In genomic region chr2:37380787-37381186, GRCh38 we compare ENCODE assay signal across 9 cellular contexts. TPM values are rescaled to one million over a fixed set of nuclear protein-coding genes. Genes with fewer than 3 reads are reported as not detected.
DNase-seq lines count a peak whose midpoint lies in the region; ATAC-seq, FAIRE-seq and TF ChIP-seq lines count a peak whose summit lies in the region.
"Not testable (repeated sequence)": the region's sequence is repeated elsewhere in the genome, so short reads cannot be mapped to it uniquely, and the experiment has no call there.
"Had no signal": no experiment of that assay in that cellular context is flagged by ENCODE, and none has a peak within 500 bp of the region (broad histone marks: within the 10 kb centered on the region; RNA-seq: fewer than 3 reads in every experiment).

No MANE protein-coding gene starts in this region.

- H3K4me2 ChIP-seq in BLaER1 (peak overlapping the region; percentile 74; the same call in 1 of the 2 replicates), DOHH2 (ENCODE audit: low read length) (peak overlapping the region; percentile 47), GM23338 (0 out of 2 replicates have a peak overlapping the region, but pooled peaks have one; percentile 6), KMS-11 (0 out of 2 replicates have a peak overlapping the region, but pooled peaks have one; percentile 3), OCI-LY7 (ENCODE audit: low read length) (peak overlapping the region; percentile 51)
- H3K4me2 ChIP-seq in K562 (ENCODE audit: insufficient read depth, low read length); mesendoderm (ENCODE audit: low read length): not testable (repeated sequence)

- POLR2A ChIA-PET in OCI-LY7 (lab: Charles Lee): interaction anchor here (0.9 to 9.5 kb wide), 8 partner anchors 8 to 61 kb away, joined by 3 to 209 read pairs (median 86); partner anchors contain the start of gene PRKD3
- POLR2A ChIA-PET in K562 (lab: Yijun Ruan, JAX): interaction anchor here (0.6 kb wide), 1 partner anchor 731 kb away, joined by 3 read pairs; no protein-coding TSS in a partner anchor

- FAIRE-seq in K562 (lab: Jason Lieb, UNC): not testable (repeated sequence)

- H2AK5ac ChIP-seq in mesendoderm (ENCODE audit: low read length): not testable (repeated sequence)

- in situ Hi-C loops in K562 (cut with MboI): not testable (repeated sequence)

- DNase-seq in GM23338 (ENCODE audit: low spot score); K562 (ENCODE audit: extremely low read depth in 1 of 4, low spot score in 3 of 4); mesendoderm: not testable (repeated sequence)
- DNase-seq in OCI-LY7 (ENCODE audit: low spot score): peak; percentile 61
- DNase-seq in activated CD4-positive, alpha-beta T cell treated with anti-CD3 and anti-CD28 coated beads, Interleukin-2, amount 10 ng/mL, durations not matched to agents 24 days and 14 days: peak; percentile 23

- H3K9me3 ChIP-seq in BLaER1; DOHH2 (ENCODE audit: control insufficient read depth, insufficient read depth, low read length); OCI-LY7 (ENCODE audit: low read length); K562 (replicated peaks; ENCODE audit: control insufficient read depth, insufficient read depth, low read depth, low read length): not testable (repeated sequence)

- intact Hi-C loops in OCI-LY7 (cut with micrococcal nuclease; ENCODE audit: unreplicated experiment); activated CD4-positive, alpha-beta T cell treated with anti-CD3 and anti-CD28 coated beads, Interleukin-2, amount 10 ng/mL, durations not matched to agents 24 days and 14 days (cut with micrococcal nuclease): not testable (repeated sequence)
- intact Hi-C loops in K562 (cut with micrococcal nuclease): loop anchor here (5.0 kb wide), 1 partner anchor 203 kb away; no protein-coding TSS in a partner anchor

- not testable (repeated sequence) for H4K20me1 ChIP-seq in BLaER1; DOHH2 (ENCODE audit: control insufficient read depth, insufficient read depth, low read depth, low read length); GM23338 (replicated peaks; ENCODE audit: insufficient read depth); KMS-11 (ENCODE audit: insufficient read depth); OCI-LY7 (ENCODE audit: insufficient read depth, low read length); K562 (replicated peaks; ENCODE audit: control insufficient read depth, insufficient read depth, low read length)

- H3K4me3 Mint-ChIP-seq in GM23338; activated CD4-positive, alpha-beta T cell treated with anti-CD3 and anti-CD28 coated beads, Interleukin-2, amount 10 ng/mL, durations not matched to agents 24 days and 14 days: not testable (repeated sequence)

- H2BK120ac ChIP-seq in mesendoderm (ENCODE audit: low read depth, low read length): not testable (repeated sequence)

- peak overlapping the region; percentile 80 for H3K56ac ChIP-seq in mesendoderm (ENCODE audit: low read length)

- H3K4me1 Mint-ChIP-seq in GM23338: not testable (repeated sequence)
- H3K4me1 Mint-ChIP-seq in activated CD4-positive, alpha-beta T cell treated with anti-CD3 and anti-CD28 coated beads, Interleukin-2, amount 10 ng/mL, durations not matched to agents 24 days and 14 days: peaks cover 23% of the 10 kb centered on the region

- H3K23ac ChIP-seq in mesendoderm (ENCODE audit: low read length): not testable (repeated sequence)

- H4K5ac ChIP-seq in mesendoderm (ENCODE audit: low read length): not testable (repeated sequence)

- not testable (repeated sequence) for H2BK15ac ChIP-seq in mesendoderm (replicated peaks; ENCODE audit: low read depth)

- not testable (repeated sequence) for H3K18ac ChIP-seq in mesendoderm (ENCODE audit: low read length)

- H3K9me2 ChIP-seq in DOHH2 (replicated peaks; ENCODE audit: control insufficient read depth, low read length); OCI-LY7 (ENCODE audit: insufficient read depth, low read length): not testable (repeated sequence)
- peaks cover 18% of the 10 kb centered on the region for H3K9me2 ChIP-seq in GM23338 (ENCODE audit: insufficient read depth)

- H3K27ac Mint-ChIP-seq in GM23338; activated CD4-positive, alpha-beta T cell treated with anti-CD3 and anti-CD28 coated beads, Interleukin-2, amount 10 ng/mL, durations not matched to agents 24 days and 14 days: not testable (repeated sequence)

- H2BK5ac ChIP-seq in mesendoderm (ENCODE audit: low read length): peak overlapping the region; percentile 88

- H3K4ac ChIP-seq in mesendoderm (ENCODE audit: low read depth, low read length): not testable (repeated sequence)

- not testable (repeated sequence) for H3F3A ChIP-seq in DOHH2 (ENCODE audit: control insufficient read depth, insufficient read depth); GM23338 (replicated peaks; ENCODE audit: low read depth)

- H3K27me3 ChIP-seq in BLaER1; DOHH2 (ENCODE audit: control insufficient read depth, low read length); GM23338 (ENCODE audit: insufficient read depth); KMS-11 (ENCODE audit: insufficient read depth, low read depth); mesendoderm (ENCODE audit: insufficient read depth, low read length, poor library complexity): not testable (repeated sequence)
- H3K27me3 ChIP-seq in K562 (ENCODE audit: control insufficient read depth in 2 of 2, insufficient read depth in 2 of 2, low read length in 2 of 2): peaks cover 6 to 23% of the 10 kb centered on the region in 2 experiments; a peak in 3 of 5 replicates

- TF ChIP-seq CTCF in DOHH2 (IDR thresholded peaks at IDR 0.05; ENCODE audit: low read depth, low read length, poor library complexity, severe bottlenecking); GM23338 (conservative IDR thresholded peaks at IDR 0.05; ENCODE audit: low read depth in 2 of 2); KMS-11 (conservative IDR thresholded peaks at IDR 0.05; ENCODE audit: low read depth, low read length); OCI-LY7 (conservative IDR thresholded peaks at IDR 0.05; ENCODE audit: low read length); K562 (IDR thresholded peaks at IDR 0.05 in 2 of 3, conservative IDR thresholded peaks at IDR 0.05 in 1 of 3; ENCODE audit: insufficient read depth in 2 of 3, low read depth in 1 of 3, low read length in 3 of 3): not testable (repeated sequence)

- not testable (repeated sequence) for H4K8ac ChIP-seq in mesendoderm (ENCODE audit: low read depth, low read length)

- H3K4me1 ChIP-seq in BLaER1 (peaks cover 46% of the 10 kb centered on the region), DOHH2 (ENCODE audit: control insufficient read depth, low read length) (peaks cover 48% of the 10 kb centered on the region), KMS-11 (ENCODE audit: low read depth, poor library complexity, severe bottlenecking) (peaks cover 49% of the 10 kb centered on the region), OCI-LY7 (ENCODE audit: insufficient read depth, low read length, poor library complexity, severe bottlenecking) (peaks cover 69% of the 10 kb centered on the region), mesendoderm (ENCODE audit: control insufficient read depth, low read depth, low read length) (peaks cover 14% of the 10 kb centered on the region)
- H3K4me1 ChIP-seq in GM23338 (ENCODE audit: insufficient read depth); K562 (replicated peaks in 1 of 2; ENCODE audit: control insufficient read depth in 2 of 2, insufficient read depth in 2 of 2, low read length in 2 of 2): not testable (repeated sequence)

- H3K27ac ChIP-seq in BLaER1; DOHH2 (ENCODE audit: low read depth, low read length); GM23338 (ENCODE audit: low read depth); KMS-11; K562 (ENCODE audit: extremely low read depth, low read depth, low read length): not testable (repeated sequence)
- peak overlapping the region; percentile 98 for H3K27ac ChIP-seq in OCI-LY7 (ENCODE audit: low read depth, low read length, poor library complexity, severe bottlenecking)
- H3K27ac ChIP-seq in mesendoderm (ENCODE audit: low read depth, low read length): peak overlapping the region; percentile 62

- not testable (repeated sequence) for H3K36me3 Mint-ChIP-seq in GM23338 (ENCODE audit: low read depth); activated CD4-positive, alpha-beta T cell treated with anti-CD3 and anti-CD28 coated beads, Interleukin-2, amount 10 ng/mL, durations not matched to agents 24 days and 14 days (ENCODE audit: low read depth)

- H3K27me3 Mint-ChIP-seq in GM23338 (ENCODE audit: insufficient read depth, low read depth, poor library complexity): not testable (repeated sequence)
- peaks cover 21% of the 10 kb centered on the region for H3K27me3 Mint-ChIP-seq in activated CD4-positive, alpha-beta T cell treated with anti-CD3 and anti-CD28 coated beads, Interleukin-2, amount 10 ng/mL, durations not matched to agents 24 days and 14 days

- not testable (repeated sequence) for TF ChIP-seq RAD21 in K562 (CRISPR knock-in tag; conservative IDR thresholded peaks at IDR 0.05 in 1 of 2, IDR thresholded peaks at IDR 0.05 in 1 of 2)

- not testable (repeated sequence) for TF ChIP-seq POLR2A in K562 (conservative IDR thresholded peaks at IDR 0.05)

- H3K79me1 ChIP-seq in mesendoderm (ENCODE audit: low read length): not testable (repeated sequence)

- 46% methylated on average over 4 of the region's 4 CpGs for WGBS in K562 (ENCODE audit: insufficient coverage, low coverage, missing lambda C conversion rate)
- WGBS in mesendoderm (ENCODE audit: extremely low coverage, insufficient coverage, low lambda C conversion rate): no CpG with 5 or more reads among the region's 4 CpGs

- H3K4me3 ChIP-seq in BLaER1; GM23338; KMS-11 (IDR thresholded peaks at IDR 0.05; ENCODE audit: insufficient read depth, low read depth, low read length); OCI-LY7 (ENCODE audit: low read depth, low read length, poor library complexity, severe bottlenecking); K562; mesendoderm (ENCODE audit: low read length): not testable (repeated sequence)
- H3K4me3 ChIP-seq in DOHH2 (ENCODE audit: low read length): 0 out of 2 replicates have a peak overlapping the region, but pooled peaks have one; percentile 22

- not testable (repeated sequence) for H2AFZ ChIP-seq in GM23338; KMS-11 (ENCODE audit: low read depth); K562 (ENCODE audit: low read depth, low read length)
- H2AFZ ChIP-seq in OCI-LY7 (ENCODE audit: low read length): peak overlapping the region; percentile 24; the same call in 1 of the 2 replicates

- not testable (repeated sequence) for H3K9ac ChIP-seq in BLaER1; KMS-11; K562 (ENCODE audit: insufficient read depth in 1 of 2, low read depth in 2 of 2, low read length in 2 of 2)
- peak overlapping the region; percentile 37 for H3K9ac ChIP-seq in mesendoderm (ENCODE audit: low read length)

- not testable (repeated sequence) for H3K9me1 ChIP-seq in K562 (ENCODE audit: control insufficient read depth, insufficient read depth, low read length)

- TF ChIP-seq EP300 in K562 (IDR thresholded peaks at IDR 0.05; ENCODE audit: low read length): not testable (repeated sequence)

- not testable (repeated sequence) for H3K9me3 Mint-ChIP-seq in GM23338; activated CD4-positive, alpha-beta T cell treated with anti-CD3 and anti-CD28 coated beads, Interleukin-2, amount 10 ng/mL, durations not matched to agents 24 days and 14 days

- CTCF ChIA-PET in OCI-LY7 (lab: Charles Lee; ENCODE audit: unreplicated experiment); K562 (lab: Yijun Ruan, JAX; ENCODE audit: low intra/inter-chr PET ratio): not testable (repeated sequence)

- H3K36me3 ChIP-seq in BLaER1; DOHH2 (ENCODE audit: control insufficient read depth, low read length); GM23338 (ENCODE audit: insufficient read depth); KMS-11 (ENCODE audit: insufficient read depth); OCI-LY7 (ENCODE audit: insufficient read depth, low read length); K562 (ENCODE audit: control insufficient read depth, insufficient read depth, low read length); mesendoderm (ENCODE audit: control insufficient read depth, insufficient read depth, low read length): not testable (repeated sequence)

- not testable (repeated sequence) for BruUV-seq in OCI-LY7 (replicated peaks; lab: Mats Ljungman, UMichigan); K562 (replicated peaks; lab: Mats Ljungman, UMichigan)

- ATAC-seq in GM23338, K562: not testable (repeated sequence)

- not testable (repeated sequence) for H3K79me2 ChIP-seq in DOHH2 (ENCODE audit: control insufficient read depth, low read length); GM23338 (replicated peaks; ENCODE audit: insufficient read depth); OCI-LY7 (ENCODE audit: insufficient read depth, low read depth, low read length); K562 (ENCODE audit: control insufficient read depth, insufficient read depth, low read length); mesendoderm (ENCODE audit: control insufficient read depth, insufficient read depth, low read length)
- H3K79me2 ChIP-seq in KMS-11 (ENCODE audit: insufficient read depth, low read depth): peaks cover 17% of the 10 kb centered on the region; the same call in 1 of the 2 replicates

RNA-seq across cellular contexts. Expression of gene QPCT, which starts 36.4 kb away (rescaled TPM):
- 13.2 and 16.5 TPM in 2 replicates for total RNA-seq in GM23338 (2014; rRNA removed; shearing (Covaris generic))
- polyA plus RNA-seq in GM23338 (2016; fragmentation: Nextera tagmentation; extraction: Ambion mirVana) (12.1 and 13.2 TPM in 2 replicates), K562 (2011; rRNA removed) (0.07 TPM in 1 of 2 replicates, not detected in the other), K562 (2014; fragmentation: Illumina TruSeq; extraction: Trizol) (not detected in 2 replicates), K562 (2014; fragmentation: Nextera tagmentation; extraction: Ambion mirVana) (not detected), K562 (2014; rRNA removed) (not detected in 2 replicates)
- total RNA-seq in OCI-LY7 (2014; rRNA removed; shearing (Covaris generic)): 3.5 and 8.2 TPM in 2 replicates
- total RNA-seq in OCI-LY7 (2022) (42.9 and 52.6 TPM in 2 replicates), K562 (2014; rRNA removed) (not detected in 2 replicates), K562 (2014; rRNA removed; fragmentation: Illumina TruSeq; extraction: Trizol) (not detected in 2 replicates), K562 (2015; rRNA removed; fragmentation: Illumina TruSeq; extraction: Trizol) (not detected in 2 replicates), K562 (2021) (not detected in 2 replicates)
- total RNA-seq in activated CD4-positive, alpha-beta T cell treated with anti-CD3 and anti-CD28 coated beads, Interleukin-2, amount 10 ng/mL, durations not matched to agents 24 days and 14 days: 2.0 and 2.1 TPM in 2 replicates
- not detected in 2 replicates for total RNA-seq in K562 (2011; cell fraction: chromatin; rRNA removed; ENCODE audit: low replicate concordance)
- total RNA-seq in K562 (2011; cell fraction: nucleolus; rRNA removed): not detected in 2 replicates
- total RNA-seq in K562 (2011; cell fraction: nucleoplasm; rRNA removed): not detected in 2 replicates
- polyA plus RNA-seq in K562 (2011; cell fraction: cytosol; rRNA removed): not detected in 2 replicates
- polyA plus RNA-seq in K562 (2011; cell fraction: nucleus; rRNA removed): not detected in 2 replicates
- not detected in 2 replicates for polyA plus RNA-seq in K562 (2012)
- polyA minus RNA-seq in K562 (2011; rRNA and poly(A)+ RNA removed): not detected in 2 replicates
- not detected in 2 replicates for polyA minus RNA-seq in K562 (2011; cell fraction: cytosol; rRNA and poly(A)+ RNA removed)
- not detected in 2 replicates for polyA minus RNA-seq in K562 (2011; cell fraction: nucleus; rRNA and poly(A)+ RNA removed)
- polyA plus RNA-seq in mesendoderm (2013, experiment 1 of 2): 26.1 TPM
- 24.8 TPM for polyA plus RNA-seq in mesendoderm (2013, experiment 2 of 2)
- total RNA-seq: G401 had no signal

RNA-seq across cellular contexts. Expression of gene PRKD3, which starts 56.2 kb away (rescaled TPM):
- total RNA-seq in GM23338 (2014; rRNA removed; shearing (Covaris generic)): 50.9 and 77.0 TPM in 2 replicates
- polyA plus RNA-seq in GM23338 (2016; fragmentation: Nextera tagmentation; extraction: Ambion mirVana): 58.9 and 59.7 TPM in 2 replicates
- 63.2 and 74.3 TPM in 2 replicates for total RNA-seq in OCI-LY7 (2014; rRNA removed; shearing (Covaris generic))
- 174 and 185 TPM in 2 replicates for total RNA-seq in OCI-LY7 (2022)
- 20.2 and 21.9 TPM in 2 replicates for total RNA-seq in activated CD4-positive, alpha-beta T cell treated with anti-CD3 and anti-CD28 coated beads, Interleukin-2, amount 10 ng/mL, durations not matched to agents 24 days and 14 days
- total RNA-seq in K562 (2011; cell fraction: chromatin; rRNA removed; ENCODE audit: low replicate concordance): 20.4 and 71.3 TPM in 2 replicates
- total RNA-seq in K562 (2011; cell fraction: nucleolus; rRNA removed): 13.6 and 13.8 TPM in 2 replicates
- 23.4 and 43.7 TPM in 2 replicates for total RNA-seq in K562 (2011; cell fraction: nucleoplasm; rRNA removed)
- total RNA-seq in K562 (2014; rRNA removed): 14.1 and 14.2 TPM in 2 replicates
- total RNA-seq in K562 (2014; rRNA removed; fragmentation: Illumina TruSeq; extraction: Trizol): 24.3 and 24.5 TPM in 2 replicates
- 19.9 and 22.7 TPM in 2 replicates for total RNA-seq in K562 (2015; rRNA removed; fragmentation: Illumina TruSeq; extraction: Trizol)
- total RNA-seq in K562 (2021): 17.7 and 20.7 TPM in 2 replicates
- polyA plus RNA-seq in K562 (2011; rRNA removed): 19.7 and 26.7 TPM in 2 replicates
- polyA plus RNA-seq in K562 (2011; cell fraction: cytosol; rRNA removed): 7.1 and 12.9 TPM in 2 replicates
- 15.5 and 17.0 TPM in 2 replicates for polyA plus RNA-seq in K562 (2011; cell fraction: nucleus; rRNA removed)
- polyA plus RNA-seq in K562 (2012): 11.4 and 11.5 TPM in 2 replicates
- 16.7 and 17.0 TPM in 2 replicates for polyA plus RNA-seq in K562 (2014; fragmentation: Illumina TruSeq; extraction: Trizol)
- polyA plus RNA-seq in K562 (2014; fragmentation: Nextera tagmentation; extraction: Ambion mirVana): 1 to 10 TPM; 4.7 to 9.2 TPM
- polyA plus RNA-seq in K562 (2014; rRNA removed): 12.1 and 12.3 TPM in 2 replicates
- 49.3 and 56.9 TPM in 2 replicates for polyA minus RNA-seq in K562 (2011; rRNA and poly(A)+ RNA removed)
- polyA minus RNA-seq in K562 (2011; cell fraction: cytosol; rRNA and poly(A)+ RNA removed): 20.1 and 20.9 TPM in 2 replicates
- polyA minus RNA-seq in K562 (2011; cell fraction: nucleus; rRNA and poly(A)+ RNA removed): 22.1 and 28.9 TPM in 2 replicates
- polyA plus RNA-seq in mesendoderm (2013, experiment 1 of 2): 49.2 TPM
- polyA plus RNA-seq in mesendoderm (2013, experiment 2 of 2): 47.9 TPM
